ENCODE assay signal across 3 cellular contexts in genomic region chr1:201810466-201811216, GRCh38.
TF ChIP-seq lines count a peak whose summit lies in the region.

No MANE protein-coding gene starts in this region.

TF ChIP-seq in HEK293, 187 proteins besides CTCF, POLR2A, EP300 and RAD21:
- TF ChIP-seq ZBTB10 (tag by site-specific recombination; IDR thresholded peaks at IDR 0.05) (no peak), EGR2 (tag by site-specific recombination; IDR thresholded peaks at IDR 0.05; ENCODE audit: low read depth) (no peak), ZNF660 (tag by site-specific recombination; IDR thresholded peaks at IDR 0.05) (no peak), ZFP37 (tag by site-specific recombination; IDR thresholded peaks at IDR 0.05) (no peak), PRDM1 (tag by site-specific recombination; IDR thresholded peaks at IDR 0.05) (peak; percentile 96), ZBTB7A (tag by site-specific recombination; IDR thresholded peaks at IDR 0.05; ENCODE audit: low read depth) (no peak)

TF ChIP-seq in K562, 482 proteins besides CTCF, POLR2A, EP300 and RAD21:
- TF ChIP-seq ZNF764 (CRISPR knock-in tag; IDR thresholded peaks at IDR 0.05; ENCODE audit: low read depth), result no peak
- TF ChIP-seq POLR2G (IDR thresholded peaks at IDR 0.05; ENCODE audit: low read depth, low read length), result peak; percentile 35; the same call in 1 of the 2 replicates
- no peak for TF ChIP-seq ZNF76 (CRISPR knock-in tag; IDR thresholded peaks at IDR 0.05; ENCODE audit: borderline replicate concordance)
- no peak for TF ChIP-seq ZNF224 (CRISPR knock-in tag; IDR thresholded peaks at IDR 0.05)

TF ChIP-seq in neural cell, 6 proteins besides CTCF, POLR2A, EP300 and RAD21:
- no peak for TF ChIP-seq REST (IDR thresholded peaks at IDR 0.05; ENCODE audit: borderline replicate concordance)
- peak; percentile 12 for TF ChIP-seq POLR2AphosphoS5 (IDR thresholded peaks at IDR 0.05)
